10 cellular contexts compared by ENCODE assay signal in the genomic region with DNA sequence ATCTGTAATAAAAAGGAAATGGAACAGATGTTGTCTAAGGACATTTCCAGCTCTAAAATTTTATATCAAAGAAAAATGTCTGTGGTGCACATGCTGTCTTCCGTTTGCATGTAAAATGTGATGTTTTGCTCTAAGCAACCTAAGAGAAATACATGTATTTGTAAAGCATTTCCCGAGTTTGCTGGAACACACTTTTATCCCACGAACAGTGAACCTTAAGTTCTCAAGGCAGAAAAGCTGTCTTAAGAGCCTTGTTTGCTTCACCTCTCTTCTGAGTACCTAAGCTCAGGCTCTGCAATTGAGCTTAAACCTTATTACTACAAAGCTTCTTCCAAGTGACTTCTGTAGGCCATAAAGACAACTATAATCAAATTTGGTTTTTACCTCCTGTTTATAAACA. TPM values are rescaled to one million over a fixed set of nuclear protein-coding genes. Genes with fewer than 3 reads are reported as not detected.
DNase-seq lines count a peak whose midpoint lies in the region; ATAC-seq and TF ChIP-seq lines count a peak whose summit lies in the region.
"Had no signal": no experiment of that assay in that cellular context is flagged by ENCODE, and none has a peak within 500 bp of the region (broad histone marks: within the 10 kb centered on the region; RNA-seq: fewer than 3 reads in every experiment).

No MANE protein-coding gene starts in this region.

- no peaks in the 10 kb centered on the region for H3K27me3 ChIP-seq in heart right ventricle
- H3K27me3 ChIP-seq in right cardiac atrium (ENCODE audit: control insufficient read depth, insufficient read depth): no peaks in the 10 kb centered on the region
- H3K27me3 ChIP-seq in mucosa of stomach (ENCODE audit: control insufficient read depth, insufficient read depth, low read length): no peaks in the 10 kb centered on the region
- H3K27me3 ChIP-seq in upper lobe of left lung: no peaks in the 10 kb centered on the region
- H3K27me3 ChIP-seq in ascending aorta: no peaks in the 10 kb centered on the region
- no peaks in the 10 kb centered on the region for H3K27me3 ChIP-seq in A673 (replicated peaks; ENCODE audit: insufficient read depth, low read depth, low read length, poor library complexity)

- ATAC-seq in heart right ventricle: no peak
- ATAC-seq in right cardiac atrium: no peak
- no peak for ATAC-seq in activated naive CD8-positive, alpha-beta T cell treated with anti-CD3 and anti-CD28 coated beads, Interleukin-2, amount 10 ng/mL, durations not matched to agents 7 days and 5 days (ENCODE audit: low read depth)
- ATAC-seq in upper lobe of left lung (ENCODE audit: low FRiP score in 2 of 2): no peak

- H3K36me3 ChIP-seq in heart right ventricle: no peaks in the 10 kb centered on the region
- no peaks in the 10 kb centered on the region for H3K36me3 ChIP-seq in mucosa of stomach (ENCODE audit: control insufficient read depth, insufficient read depth, low read length)
- no peaks in the 10 kb centered on the region for H3K36me3 ChIP-seq in upper lobe of left lung
- no peaks in the 10 kb centered on the region for H3K36me3 ChIP-seq in ascending aorta
- no peaks in the 10 kb centered on the region for H3K36me3 ChIP-seq in A673 (ENCODE audit: insufficient read depth, low read length, poor library complexity, severe bottlenecking)

- peak overlapping the region; percentile 48 for H3K9ac ChIP-seq in mucosa of stomach (ENCODE audit: low read length)

- TF ChIP-seq POLR2A in upper lobe of left lung (IDR thresholded peaks at IDR 0.05): no peak

- peaks cover 7% of the 10 kb centered on the region for H3K9me3 Mint-ChIP-seq in activated naive CD8-positive, alpha-beta T cell treated with anti-CD3 and anti-CD28 coated beads, Interleukin-2, amount 10 ng/mL, durations not matched to agents 7 days and 5 days

- H3K27ac ChIP-seq in heart right ventricle (peak overlapping the region in 8 of 10 donors; percentile 12 to 86 (median 56)), right cardiac atrium (ENCODE audit: low read length) (no peak overlapping the region), upper lobe of left lung (peak overlapping the region; percentile 53 to 84 (median 72)), ascending aorta (peak overlapping the region in 1 of 2 donors; percentile 14), A673 (ENCODE audit: low read depth, low read length, poor library complexity, severe bottlenecking) (no peak overlapping the region)
- H3K27ac ChIP-seq: C4-2B had no signal

- H3K4me3 ChIP-seq in heart right ventricle (peak overlapping the region in 3 of 10 donors; percentile 32 to 51 (median 35)), right cardiac atrium (ENCODE audit: low read length) (no peak overlapping the region), mucosa of stomach (ENCODE audit: low read length) (no peak overlapping the region), upper lobe of left lung (peak overlapping the region in 2 of 4 donors; percentile 31 to 39), ascending aorta (no peak overlapping the region), A673 (ENCODE audit: low read depth, low read length, poor library complexity, severe bottlenecking) (no peak overlapping the region)

- H3K27me3 Mint-ChIP-seq in activated naive CD8-positive, alpha-beta T cell treated with anti-CD3 and anti-CD28 coated beads, Interleukin-2, amount 10 ng/mL, durations not matched to agents 7 days and 5 days: no peaks in the 10 kb centered on the region

- peaks cover 0 to 51% (median 20%) of the 10 kb centered on the region in 9 donors for H3K4me1 ChIP-seq in heart right ventricle
- peaks cover 5% of the 10 kb centered on the region for H3K4me1 ChIP-seq in right cardiac atrium (ENCODE audit: control insufficient read depth, insufficient read depth, low read length)
- peaks cover 16% of the 10 kb centered on the region for H3K4me1 ChIP-seq in mucosa of stomach (ENCODE audit: control insufficient read depth, insufficient read depth, low read length)
- H3K4me1 ChIP-seq in upper lobe of left lung: peaks cover 25 to 62% (median 41%) of the 10 kb centered on the region in 4 donors
- H3K4me1 ChIP-seq in ascending aorta: peaks cover 5 to 25% of the 10 kb centered on the region in 2 donors
- peaks cover 9% of the 10 kb centered on the region for H3K4me1 ChIP-seq in A673 (ENCODE audit: insufficient read depth, low read length, poor library complexity, severe bottlenecking)

- intact Hi-C loops in heart right ventricle (cut with DNase I): loop anchor here in 1 of 10 donors (2.0 kb wide), 1 partner anchor 59 kb away; no protein-coding TSS in a partner anchor
- intact Hi-C loops in right cardiac atrium (cut with DNase I): no loop called here
- intact Hi-C loops in ascending aorta (cut with DNase I): no loop called here
- intact Hi-C loops in A673 (cut with micrococcal nuclease; ENCODE audit: unreplicated experiment): no loop called here

- H3K4me3 Mint-ChIP-seq in activated naive CD8-positive, alpha-beta T cell treated with anti-CD3 and anti-CD28 coated beads, Interleukin-2, amount 10 ng/mL, durations not matched to agents 7 days and 5 days: peak overlapping the region; percentile 93

- WGBS in heart right ventricle, 2 donors: 39 to 56% methylated on average over 3 of the region's 3 CpGs
- 41% methylated on average over 3 of the region's 3 CpGs for WGBS in right cardiac atrium
- WGBS in upper lobe of left lung, 2 donors: 17 to 21% methylated on average over 3 of the region's 3 CpGs

- peak overlapping the region; percentile 93 for H3K27ac Mint-ChIP-seq in activated naive CD8-positive, alpha-beta T cell treated with anti-CD3 and anti-CD28 coated beads, Interleukin-2, amount 10 ng/mL, durations not matched to agents 7 days and 5 days

- BruUV-seq in A673 (replicated peaks; lab: Mats Ljungman, UMichigan): no TSS peak

- TF ChIP-seq CTCF in heart right ventricle (IDR thresholded peaks at IDR 0.05): no peak
- TF ChIP-seq CTCF in upper lobe of left lung (IDR thresholded peaks at IDR 0.05): no peak
- TF ChIP-seq CTCF in ascending aorta (IDR thresholded peaks at IDR 0.05): no peak
- TF ChIP-seq CTCF in A673 (conservative IDR thresholded peaks at IDR 0.05; ENCODE audit: low read depth, low read length): no peak

- H3K36me3 Mint-ChIP-seq in activated naive CD8-positive, alpha-beta T cell treated with anti-CD3 and anti-CD28 coated beads, Interleukin-2, amount 10 ng/mL, durations not matched to agents 7 days and 5 days: peaks cover 6% of the 10 kb centered on the region

- no peak for DNase-seq in heart right ventricle
- DNase-seq in right cardiac atrium: no peak
- no peak for DNase-seq in activated naive CD8-positive, alpha-beta T cell treated with anti-CD3 and anti-CD28 coated beads, Interleukin-2, amount 10 ng/mL, durations not matched to agents 7 days and 5 days
- no peak for DNase-seq in upper lobe of left lung
- DNase-seq in NCI-H2196 (lab: John Stamatoyannopoulos, UW; ENCODE audit: unreplicated experiment): no peak
- no peak for DNase-seq in ascending aorta (ENCODE audit: low spot score in 2 of 2)
- DNase-seq in A673 (ENCODE audit: low spot score): no peak
- DNase-seq: left colon had no signal

- no peak for TF ChIP-seq EP300 in upper lobe of left lung (IDR thresholded peaks at IDR 0.05)

- CTCF ChIA-PET in A673 (lab: Charles Lee): no interaction called here

- POLR2A ChIA-PET in activated naive CD8-positive, alpha-beta T cell treated with anti-CD3 and anti-CD28 coated beads, Interleukin-2, amount 10 ng/mL, durations not matched to agents 7 days and 5 days (lab: Charles Lee): interaction anchor here (0.7 kb wide), 1 partner anchor 24 kb away, joined by 4 read pairs; a partner anchor contains a TSS
- POLR2A ChIA-PET in A673 (lab: Charles Lee; ENCODE audit: low non-redundant PET): no interaction called here

- H3K9me3 ChIP-seq in heart right ventricle (no peaks in the 10 kb centered on the region), right cardiac atrium (ENCODE audit: control insufficient read depth, low read length) (no peaks in the 10 kb centered on the region), mucosa of stomach (ENCODE audit: control insufficient read depth, low read length) (no peaks in the 10 kb centered on the region), upper lobe of left lung (no peaks in the 10 kb centered on the region), ascending aorta (no peaks in the 10 kb centered on the region), A673 (ENCODE audit: low read depth, low read length, poor library complexity, severe bottlenecking) (no peaks in the 10 kb centered on the region)

- H3K4me1 Mint-ChIP-seq in activated naive CD8-positive, alpha-beta T cell treated with anti-CD3 and anti-CD28 coated beads, Interleukin-2, amount 10 ng/mL, durations not matched to agents 7 days and 5 days: peaks cover 39% of the 10 kb centered on the region

RNA-seq across cellular contexts. Expression of a gene that starts 24.0 kb away (rescaled TPM):
- total RNA-seq in heart right ventricle (10 to 100 TPM; 25.0 to 39.7 (median 31.4) TPM), right cardiac atrium (10 to 100 TPM; 26.4 to 40.9 (median 28.8) TPM), upper lobe of left lung (100 to 1,000 TPM in 2 of 6 donors, 10 to 100 TPM in 4; 41.9 to 214 (median 75.0) TPM), ascending aorta (18.4 TPM), A673 (2021) (35.9 and 38.9 TPM in 2 replicates)
- polyA plus RNA-seq in heart right ventricle (10 to 100 TPM; 20.4 to 24.3 TPM), right cardiac atrium (24.1 TPM)
- 10 to 100 TPM; 76.9 to 77.6 TPM for total RNA-seq in activated naive CD8-positive, alpha-beta T cell treated with anti-CD3 and anti-CD28 coated beads, Interleukin-2, amount 10 ng/mL, durations not matched to agents 7 days and 5 days

Comparison
In these comparisons a context has a peak if more than half of its experiments do, and no peak if none do; other contexts are left out.
1. H3K27ac ChIP-seq: peak in heart right ventricle (8 of 10) and upper lobe of left lung (4 of 4); none in right cardiac atrium (single experiment) and A673 (single experiment).